In the genomic region with DNA sequence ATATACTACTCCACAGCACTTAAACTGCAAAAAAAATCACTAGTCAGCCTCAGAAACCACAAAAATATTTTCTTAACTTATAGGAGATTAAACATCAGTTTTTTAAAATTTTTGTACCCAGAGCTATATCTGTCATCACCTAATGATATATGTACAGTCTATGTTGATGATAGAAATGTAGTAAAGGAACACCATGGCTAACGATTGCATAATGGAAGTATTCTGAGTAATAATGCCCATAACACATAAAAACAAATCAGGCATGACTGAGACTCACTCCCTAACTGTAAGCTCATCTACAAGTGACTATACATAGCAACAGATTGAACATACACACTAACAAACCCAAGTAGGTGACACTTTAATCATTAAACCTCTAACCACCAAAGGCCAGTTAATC, we compare ENCODE assay signal across 13 cellular contexts.
A peak's percentile ranks its signal among the peaks of the same experiment; 100 is the strongest.
DNase-seq lines count a peak whose midpoint lies in the region; ATAC-seq and TF ChIP-seq lines count a peak whose summit lies in the region.
"Had no signal": no experiment of that assay in that cellular context is flagged by ENCODE, and none has a peak within 500 bp of the region (broad histone marks: within the 10 kb centered on the region; RNA-seq: fewer than 3 reads in every experiment).

No MANE protein-coding gene starts in this region.

- H3K4me1 Mint-ChIP-seq in stimulated activated naive CD8-positive, alpha-beta T cell treated with anti-CD3 and anti-CD28 coated beads, Interleukin-15, amount 100 ng/mL, for 72 hours: no peaks in the 10 kb centered on the region
- H3K4me1 Mint-ChIP-seq: memory B cell had no signal

- DNase-seq in GM10266 (ENCODE audit: extremely low spot score): peak; percentile 6
- DNase-seq in GM20000 (ENCODE audit: low spot score): peak; percentile 29
- peak; percentile 66 for DNase-seq in epithelial cell of esophagus (ENCODE audit: low read depth)
- no peak for DNase-seq in NCI-H2196 (lab: John Stamatoyannopoulos, UW; ENCODE audit: unreplicated experiment)
- no peak for DNase-seq in stimulated activated naive CD8-positive, alpha-beta T cell treated with anti-CD3 and anti-CD28 coated beads, Interleukin-15, amount 100 ng/mL, for 72 hours
- no peak for DNase-seq in activated naive CD4-positive, alpha-beta T cell treated with anti-CD3 and anti-CD28 coated beads, Interleukin-2, amount 50 U/mL, for 16 hours
- no peak for DNase-seq in LoVo (ENCODE audit: low spot score)
- DNase-seq: amniotic stem cell, T1000 had no signal

- no peak overlapping the region for H3K4me3 ChIP-seq in epithelial cell of esophagus (ENCODE audit: low read length)
- H3K4me3 ChIP-seq: prostate gland, suprapubic skin had no signal

- H3K27me3 Mint-ChIP-seq in stimulated activated naive CD8-positive, alpha-beta T cell treated with anti-CD3 and anti-CD28 coated beads, Interleukin-15, amount 100 ng/mL, for 72 hours: no peaks in the 10 kb centered on the region
- H3K27me3 Mint-ChIP-seq: memory B cell had no signal

- no peaks in the 10 kb centered on the region for H3K9me3 Mint-ChIP-seq in stimulated activated naive CD8-positive, alpha-beta T cell treated with anti-CD3 and anti-CD28 coated beads, Interleukin-15, amount 100 ng/mL, for 72 hours
- H3K9me3 Mint-ChIP-seq: memory B cell had no signal

- no peak overlapping the region for H3K4me3 Mint-ChIP-seq in stimulated activated naive CD8-positive, alpha-beta T cell treated with anti-CD3 and anti-CD28 coated beads, Interleukin-15, amount 100 ng/mL, for 72 hours
- H3K4me3 Mint-ChIP-seq: memory B cell had no signal

- TF ChIP-seq CTCF in GM10266 (IDR thresholded peaks at IDR 0.05; ENCODE audit: control insufficient read depth, insufficient read depth, low read depth, missing control alignments) (no peak), GM20000 (IDR thresholded peaks at IDR 0.05; ENCODE audit: extremely low read depth, missing control alignments) (no peak), epithelial cell of esophagus (IDR thresholded peaks at IDR 0.05; ENCODE audit: insufficient read depth, low read depth, low read length, missing control alignments) (no peak)

- H3K27ac Mint-ChIP-seq in stimulated activated naive CD8-positive, alpha-beta T cell treated with anti-CD3 and anti-CD28 coated beads, Interleukin-15, amount 100 ng/mL, for 72 hours: no peak overlapping the region
- H3K27ac Mint-ChIP-seq: memory B cell had no signal

- ATAC-seq in HG03378 (IDR thresholded peaks at IDR 0.05; ENCODE audit: unreplicated experiment): peak; percentile 81
- ATAC-seq in stimulated activated naive CD8-positive, alpha-beta T cell treated with anti-CD3 and anti-CD28 coated beads, Interleukin-15, amount 100 ng/mL, for 72 hours: no peak

Comparison
In these comparisons a context has a peak if more than half of its experiments do, and no peak if none do; other contexts are left out.
1. DNase-seq: peak in GM10266 (single experiment), GM20000 (single experiment) and epithelial cell of esophagus (single experiment); none in NCI-H2196 (single experiment), stimulated activated naive CD8-positive, alpha-beta T cell treated with anti-CD3 and anti-CD28 coated beads, Interleukin-15, amount 100 ng/mL, for 72 hours (0 of 2), activated naive CD4-positive, alpha-beta T cell treated with anti-CD3 and anti-CD28 coated beads, Interleukin-2, amount 50 U/mL, for 16 hours (single experiment) and LoVo (single experiment).